Comparison of ENCODE assay signal across 23 cellular contexts in the genomic region with DNA sequence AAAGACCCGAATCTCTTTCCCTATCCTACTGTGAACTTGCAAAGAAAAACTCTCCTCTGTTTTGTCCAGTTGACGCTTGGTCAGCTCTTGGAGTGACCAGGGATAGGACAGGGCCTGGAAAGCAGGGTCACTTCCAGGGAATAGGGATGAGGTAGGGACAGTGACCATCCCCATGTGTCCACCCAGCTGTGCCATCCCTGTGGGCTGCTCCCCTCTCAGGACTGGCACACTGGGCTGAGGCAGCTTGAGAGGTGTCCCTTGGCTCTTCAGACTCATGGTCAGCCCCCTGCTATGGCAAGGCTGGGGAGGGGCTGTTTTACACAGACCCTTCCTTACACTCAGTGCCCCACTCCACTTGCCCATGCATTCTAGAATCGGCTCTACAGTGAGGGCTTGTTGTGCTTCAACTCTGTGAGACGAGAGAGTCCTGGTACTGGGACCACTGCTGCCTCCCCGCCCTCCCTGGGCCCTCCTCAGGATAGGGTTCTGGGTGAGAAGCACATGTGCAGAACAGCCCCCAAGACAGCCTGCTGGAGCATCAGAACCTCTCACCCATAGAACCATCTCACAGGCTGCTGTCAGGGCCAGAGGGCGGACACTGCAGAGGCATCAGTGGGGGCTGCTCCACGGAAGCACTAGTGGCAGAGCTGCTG.
"Had no signal": no experiment of that assay in that cellular context is flagged by ENCODE, and none has a peak within 500 bp of the region (broad histone marks: within the 10 kb centered on the region; RNA-seq: fewer than 3 reads in every experiment).

No MANE protein-coding gene starts in this region.

- H3K27ac Mint-ChIP-seq: activated CD8-positive, alpha-beta memory T cell treated with anti-CD3 and anti-CD28 coated beads, Interleukin-2, amount 10 ng/mL, durations not matched to agents 7 days and 5 days; activated naive CD4-positive, alpha-beta T cell treated with anti-CD3 and anti-CD28 coated beads, Interleukin-2, amount 50 U/mL, for 24 hours; activated T-cell treated with anti-CD3 and anti-CD28 coated beads, Interleukin-2, amount 50 U/mL, for 24 hours; activated T-helper 1 cell treated with anti-CD3 and anti-CD28 coated beads, Interleukin-12 subunit alpha, Interleukin-12 subunit beta, Interleukin-2, Interleukin-4 antibody, amounts not matched to agents 30 ng/mL and 10 ng/mL and 1 ng/mL, durations not matched to agents 14 hours and 24 hours and 36 hours; brain; T-helper 1 cell treated with Interleukin-12 subunit alpha and Interleukin-12 subunit beta and Interleukin-4 antibody, amounts not matched to agents 30 μg/mL and 1 μg/mL, for 36 hours had no signal

- H3K27me3 Mint-ChIP-seq: activated CD8-positive, alpha-beta memory T cell treated with anti-CD3 and anti-CD28 coated beads, Interleukin-2, amount 10 ng/mL, durations not matched to agents 7 days and 5 days; activated T-cell treated with anti-CD3 and anti-CD28 coated beads, Interleukin-2, amount 50 U/mL, for 24 hours had no signal

- DNase-seq: activated CD4-positive, alpha-beta T cell treated with anti-CD3 and anti-CD28 coated beads for 48 hours; activated CD4-positive, alpha-beta T cell treated with anti-CD3 and anti-CD28 coated beads, Interleukin-2, amount 50 U/mL, for 48 hours; activated CD8-positive, alpha-beta memory T cell treated with anti-CD3 and anti-CD28 coated beads, Interleukin-2, amount 10 ng/mL, durations not matched to agents 7 days and 5 days; activated effector memory CD4-positive, alpha-beta T cell treated with Interleukin-2 at 50 U/mL for 16 hours; activated naive CD4-positive, alpha-beta T cell; activated T-cell treated with anti-CD3 and anti-CD28 coated beads, Interleukin-2, amount 50 U/mL, for 24 hours; amygdala; MG63; MV-4-11; NCI-H1092 treated with DMSO at 0.1 percent for 48 hours; NCI-H1417 treated with DMSO at 0.1 percent for 48 hours; NCI-H1694 treated with DMSO at 0.1 percent for 48 hours; NCI-H2081; NCI-H510A treated with DMSO at 0.1 percent for 48 hours; NCI-H69; SHP77 treated with DMSO at 0.1 percent for 48 hours had no signal

- H3K9me3 ChIP-seq: MG63 had no signal

- H3K27ac ChIP-seq: cardiac muscle cell, KMS-11 had no signal

- H3K9me3 Mint-ChIP-seq: activated naive CD4-positive, alpha-beta T cell treated with anti-CD3 and anti-CD28 coated beads, Interleukin-2, amount 50 U/mL, for 24 hours; activated T-cell treated with anti-CD3 and anti-CD28 coated beads, Interleukin-2, amount 50 U/mL, for 24 hours; activated T-helper 1 cell treated with anti-CD3 and anti-CD28 coated beads, Interleukin-12 subunit alpha, Interleukin-12 subunit beta, Interleukin-2, Interleukin-4 antibody, amounts not matched to agents 30 ng/mL and 10 ng/mL and 1 ng/mL, durations not matched to agents 14 hours and 24 hours and 36 hours; brain; T-helper 1 cell treated with Interleukin-12 subunit alpha and Interleukin-12 subunit beta and Interleukin-4 antibody, amounts not matched to agents 30 μg/mL and 1 μg/mL, for 36 hours had no signal

- H3K4me3 Mint-ChIP-seq: activated CD8-positive, alpha-beta memory T cell treated with anti-CD3 and anti-CD28 coated beads, Interleukin-2, amount 10 ng/mL, durations not matched to agents 7 days and 5 days; activated naive CD4-positive, alpha-beta T cell treated with anti-CD3 and anti-CD28 coated beads, Interleukin-2, amount 50 U/mL, for 24 hours; activated T-cell treated with anti-CD3 and anti-CD28 coated beads, Interleukin-2, amount 50 U/mL, for 24 hours; activated T-helper 1 cell treated with anti-CD3 and anti-CD28 coated beads, Interleukin-12 subunit alpha, Interleukin-12 subunit beta, Interleukin-2, Interleukin-4 antibody, amounts not matched to agents 30 ng/mL and 10 ng/mL and 1 ng/mL, durations not matched to agents 14 hours and 24 hours and 36 hours; brain; T-helper 1 cell treated with Interleukin-12 subunit alpha and Interleukin-12 subunit beta and Interleukin-4 antibody, amounts not matched to agents 30 μg/mL and 1 μg/mL, for 36 hours had no signal

- H3K27me3 ChIP-seq: cardiac muscle cell, MG63 had no signal

- H3K36me3 ChIP-seq: cardiac muscle cell, MG63 had no signal

- H3K36me3 Mint-ChIP-seq: activated CD8-positive, alpha-beta memory T cell treated with anti-CD3 and anti-CD28 coated beads, Interleukin-2, amount 10 ng/mL, durations not matched to agents 7 days and 5 days; activated naive CD4-positive, alpha-beta T cell treated with anti-CD3 and anti-CD28 coated beads, Interleukin-2, amount 50 U/mL, for 24 hours; brain had no signal

- H3K4me1 Mint-ChIP-seq: activated CD8-positive, alpha-beta memory T cell treated with anti-CD3 and anti-CD28 coated beads, Interleukin-2, amount 10 ng/mL, durations not matched to agents 7 days and 5 days; activated naive CD4-positive, alpha-beta T cell treated with anti-CD3 and anti-CD28 coated beads, Interleukin-2, amount 50 U/mL, for 24 hours had no signal

- H3K4me3 ChIP-seq: cardiac muscle cell, MG63 had no signal

- ATAC-seq: activated CD4-positive, CD25-positive, alpha-beta regulatory T cell treated with anti-CD3 and anti-CD28 coated beads, Interleukin-2, amount 50 U/mL, for 24 hours; activated CD8-positive, alpha-beta memory T cell treated with anti-CD3 and anti-CD28 coated beads, Interleukin-2, amount 10 ng/mL, durations not matched to agents 7 days and 5 days had no signal
